ENCODE assay signal across 17 cellular contexts in the genomic region with DNA sequence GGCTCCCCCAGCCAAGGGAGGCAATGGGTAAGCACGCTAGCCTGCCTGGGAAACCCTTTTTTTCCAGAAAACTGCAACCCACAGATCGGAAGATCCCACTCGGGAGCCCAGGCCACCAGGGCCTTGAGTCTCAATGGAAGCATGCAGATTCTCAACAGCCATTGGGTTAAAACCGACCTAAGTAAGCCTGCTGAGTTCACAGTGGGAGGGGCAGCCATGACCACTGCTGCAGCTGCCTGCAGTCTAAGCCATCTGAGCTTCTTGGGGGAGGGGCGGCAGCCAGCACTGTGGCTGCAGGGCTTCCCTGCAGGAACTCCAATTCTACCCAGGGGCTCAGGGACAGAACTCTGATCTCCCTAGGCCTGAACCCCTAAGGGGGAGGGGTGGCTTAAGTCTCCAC.
"Had no signal": no experiment of that assay in that cellular context is flagged by ENCODE, and none has a peak within 500 bp of the region (broad histone marks: within the 10 kb centered on the region; RNA-seq: fewer than 3 reads in every experiment).

No MANE protein-coding gene starts in this region.

- H3K4me1 Mint-ChIP-seq: memory B cell; naive thymus-derived CD8-positive, alpha-beta T cell; stimulated activated effector memory CD8-positive, alpha-beta T cell treated with anti-CD3 and anti-CD28 coated beads, Interleukin-12 subunit alpha, Interleukin-12 subunit beta, amount 100 ng/mL, for 72 hours had no signal

- H3K27ac ChIP-seq: body of pancreas, coronary artery had no signal

- H3K4me3 ChIP-seq: body of pancreas, coronary artery had no signal

- DNase-seq: activated CD4-positive, alpha-beta T cell treated with anti-CD3 and anti-CD28 coated beads for 4 hours; activated CD8-positive, alpha-beta T cell treated with anti-CD3 and anti-CD28 coated beads for 36 hours; activated gamma-delta T cell; activated T-cell treated with anti-CD3 and anti-CD28 coated beads, Interleukin-2, amount 50 U/mL, for 4 hours; amygdala; body of pancreas; central memory CD4-positive, alpha-beta T cell; effector CD8-positive, alpha-beta T cell; foreskin fibroblast; kidney glomerular epithelial cell; left ventricle myocardium superior; naive thymus-derived CD8-positive, alpha-beta T cell; occipital lobe had no signal

- ATAC-seq: activated CD8-positive, alpha-beta T cell treated with anti-CD3 and anti-CD28 coated beads for 36 hours; activated naive CD4-positive, alpha-beta T cell treated with anti-CD3 and anti-CD28 coated beads, Interleukin-2, amount 50 U/mL, for 72 hours; activated T-cell treated with anti-CD3 and anti-CD28 coated beads, Interleukin-2, amount 50 U/mL, for 4 hours; body of pancreas; left ventricle myocardium superior; naive thymus-derived CD8-positive, alpha-beta T cell; stimulated activated effector memory CD8-positive, alpha-beta T cell treated with anti-CD3 and anti-CD28 coated beads, Interleukin-12 subunit alpha, Interleukin-12 subunit beta, amount 100 ng/mL, for 72 hours had no signal

- H3K9me3 ChIP-seq: body of pancreas had no signal

- H3K4me3 Mint-ChIP-seq: activated CD8-positive, alpha-beta T cell treated with anti-CD3 and anti-CD28 coated beads for 36 hours; activated T-cell treated with anti-CD3 and anti-CD28 coated beads, Interleukin-2, amount 50 U/mL, for 4 hours; memory B cell; naive thymus-derived CD8-positive, alpha-beta T cell; stimulated activated effector memory CD8-positive, alpha-beta T cell treated with anti-CD3 and anti-CD28 coated beads, Interleukin-12 subunit alpha, Interleukin-12 subunit beta, amount 100 ng/mL, for 72 hours had no signal

- H3K36me3 Mint-ChIP-seq: activated naive CD4-positive, alpha-beta T cell treated with anti-CD3 and anti-CD28 coated beads, Interleukin-2, amount 50 U/mL, for 72 hours; memory B cell; naive thymus-derived CD8-positive, alpha-beta T cell; stimulated activated effector memory CD8-positive, alpha-beta T cell treated with anti-CD3 and anti-CD28 coated beads, Interleukin-12 subunit alpha, Interleukin-12 subunit beta, amount 100 ng/mL, for 72 hours had no signal

- H3K27me3 Mint-ChIP-seq: memory B cell had no signal

- H3K9me3 Mint-ChIP-seq: activated T-cell treated with anti-CD3 and anti-CD28 coated beads, Interleukin-2, amount 50 U/mL, for 4 hours had no signal

- H3K27ac Mint-ChIP-seq: activated CD8-positive, alpha-beta T cell treated with anti-CD3 and anti-CD28 coated beads for 36 hours; activated naive CD4-positive, alpha-beta T cell treated with anti-CD3 and anti-CD28 coated beads, Interleukin-2, amount 50 U/mL, for 72 hours; memory B cell; stimulated activated effector memory CD8-positive, alpha-beta T cell treated with anti-CD3 and anti-CD28 coated beads, Interleukin-12 subunit alpha, Interleukin-12 subunit beta, amount 100 ng/mL, for 72 hours had no signal

- H3K27me3 ChIP-seq: body of pancreas had no signal

- H3K4me1 ChIP-seq: body of pancreas had no signal
